In the genomic region with DNA sequence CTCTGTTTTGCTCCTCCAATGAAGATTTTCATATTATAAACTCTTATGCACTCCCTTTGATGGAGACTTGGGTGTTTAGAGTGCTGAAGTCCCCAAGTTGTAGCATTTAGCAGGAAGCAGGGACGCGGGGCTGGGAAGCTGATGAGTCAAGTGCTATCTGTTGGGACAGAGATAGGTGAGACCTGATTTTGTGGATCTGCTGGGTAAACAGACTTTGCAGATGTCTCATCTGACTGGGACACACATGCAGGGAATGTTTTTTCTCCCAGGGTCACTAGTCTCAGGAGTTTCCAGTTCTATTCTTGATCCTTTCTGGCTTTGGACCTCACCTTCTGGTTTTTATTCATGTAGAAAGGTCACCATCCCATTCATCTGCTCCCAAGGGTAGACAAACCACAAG, we compare ENCODE assay signal across 1 cellular context.
TF ChIP-seq lines count a peak whose summit lies in the region.

No MANE protein-coding gene starts in this region.

TF ChIP-seq in HCT116, 20 proteins besides CTCF, POLR2A, EP300 and RAD21 (continued from another document):
- TF ChIP-seq, protein P1, sequence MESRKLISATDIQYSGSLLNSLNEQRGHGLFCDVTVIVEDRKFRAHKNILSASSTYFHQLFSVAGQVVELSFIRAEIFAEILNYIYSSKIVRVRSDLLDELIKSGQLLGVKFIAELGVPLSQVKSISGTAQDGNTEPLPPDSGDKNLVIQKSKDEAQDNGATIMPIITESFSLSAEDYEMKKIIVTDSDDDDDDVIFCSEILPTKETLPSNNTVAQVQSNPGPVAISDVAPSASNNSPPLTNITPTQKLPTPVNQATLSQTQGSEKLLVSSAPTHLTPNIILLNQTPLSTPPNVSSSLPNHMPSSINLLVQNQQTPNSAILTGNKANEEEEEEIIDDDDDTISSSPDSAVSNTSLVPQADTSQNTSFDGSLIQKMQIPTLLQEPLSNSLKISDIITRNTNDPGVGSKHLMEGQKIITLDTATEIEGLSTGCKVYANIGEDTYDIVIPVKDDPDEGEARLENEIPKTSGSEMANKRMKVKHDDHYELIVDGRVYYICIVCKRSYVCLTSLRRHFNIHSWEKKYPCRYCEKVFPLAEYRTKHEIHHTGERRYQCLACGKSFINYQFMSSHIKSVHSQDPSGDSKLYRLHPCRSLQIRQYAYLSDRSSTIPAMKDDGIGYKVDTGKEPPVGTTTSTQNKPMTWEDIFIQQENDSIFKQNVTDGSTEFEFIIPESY (IDR thresholded peaks at IDR 0.05; ENCODE audit: extremely low read depth, insufficient replicate concordance, low read length), result no peak
- TF ChIP-seq EGR1 (IDR thresholded peaks at IDR 0.05; ENCODE audit: low read depth) (no peak), TCF7L2 (IDR thresholded peaks at IDR 0.05; ENCODE audit: borderline replicate concordance, extremely low read depth, insufficient read depth, insufficient read length) (no peak), ELF1 (IDR thresholded peaks at IDR 0.05; ENCODE audit: borderline replicate concordance, low read depth) (no peak), YY1 (IDR thresholded peaks at IDR 0.05; ENCODE audit: extremely low read depth, insufficient replicate concordance, low read depth, low read length) (no peak), POLR2AphosphoS5 (IDR thresholded peaks at IDR 0.05; ENCODE audit: low read depth, low read length) (no peak)
